Comparison of ENCODE assay signal across 9 cellular contexts in the genomic region with DNA sequence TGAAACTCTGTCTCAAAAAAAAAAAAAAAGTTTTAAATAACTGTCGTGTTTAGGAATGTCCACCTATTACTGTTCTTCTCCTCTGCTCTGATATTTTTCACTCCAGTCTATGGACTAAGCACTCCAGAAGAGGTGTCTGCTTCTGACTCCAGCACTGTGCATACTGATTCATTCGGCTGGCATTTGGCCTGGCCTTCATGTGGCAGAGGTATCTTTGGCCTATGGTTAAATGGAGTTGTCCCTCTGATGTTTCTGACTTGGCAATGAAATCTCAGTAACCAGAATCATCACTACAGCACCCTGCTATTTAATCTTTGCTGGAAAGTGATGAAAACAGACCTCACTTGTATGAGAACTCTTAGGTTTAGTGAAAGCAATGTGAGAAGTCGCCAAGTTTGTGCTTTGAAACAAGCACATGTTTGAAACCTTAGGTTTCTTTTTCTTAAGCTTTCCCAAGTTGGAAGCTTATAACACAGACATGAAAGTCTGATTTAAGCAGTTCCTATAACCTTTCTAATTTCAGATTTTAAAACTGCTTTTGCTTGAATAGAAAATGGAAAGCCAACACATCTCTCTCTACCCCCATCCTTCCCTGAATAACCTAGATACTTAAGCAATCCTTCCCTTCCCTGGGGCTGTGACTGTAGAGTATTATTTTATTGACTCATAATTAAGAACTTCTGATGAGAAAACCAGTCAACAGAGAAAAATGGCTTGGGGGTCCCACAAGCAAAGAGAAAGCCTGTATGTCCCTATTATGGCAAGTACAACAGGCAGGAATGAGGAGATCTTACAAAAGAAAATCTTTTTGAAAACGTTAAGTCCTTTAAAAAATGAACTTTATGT.
DNase-seq lines count a peak whose midpoint lies in the region; ATAC-seq and TF ChIP-seq lines count a peak whose summit lies in the region.
"Had no signal": no experiment of that assay in that cellular context is flagged by ENCODE, and none has a peak within 500 bp of the region (broad histone marks: within the 10 kb centered on the region; RNA-seq: fewer than 3 reads in every experiment).

No MANE protein-coding gene starts in this region.

- CTCF ChIA-PET in activated CD8-positive, alpha-beta T cell treated with anti-CD3 and anti-CD28 coated beads, Interleukin-2, amount 10 ng/mL, durations not matched to agents 7 days and 5 days (lab: Charles Lee) = interaction anchor here (1.3 to 4.1 kb wide), 3 partner anchors 30 to 155 kb away, joined by 4 to 24 read pairs (median 4); partner anchors contain the start of gene MAML2

- peaks cover 77% of the 10 kb centered on the region for H3K4me1 Mint-ChIP-seq in activated T-cell treated with anti-CD3 and anti-CD28 coated beads, Interleukin-2, amount 50 U/mL, for 4 hours (ENCODE audit: low read depth)
- peaks cover 43% of the 10 kb centered on the region for H3K4me1 Mint-ChIP-seq in activated CD8-positive, alpha-beta T cell treated with anti-CD3 and anti-CD28 coated beads, Interleukin-2, amount 10 ng/mL, durations not matched to agents 7 days and 5 days (ENCODE audit: low read depth)
- H3K4me1 Mint-ChIP-seq in type B pancreatic cell (ENCODE audit: unreplicated experiment) = peaks cover 12% of the 10 kb centered on the region

- peak; percentile 42 to 46 for ATAC-seq in activated T-cell treated with anti-CD3 and anti-CD28 coated beads, Interleukin-2, amount 50 U/mL, for 4 hours
- peak; percentile 10 for ATAC-seq in activated CD8-positive, alpha-beta T cell treated with anti-CD3 and anti-CD28 coated beads, Interleukin-2, amount 10 ng/mL, durations not matched to agents 7 days and 5 days
- no peak for ATAC-seq in GM19463 (IDR thresholded peaks at IDR 0.05; ENCODE audit: unreplicated experiment)

- H3K36me3 Mint-ChIP-seq in activated T-cell treated with anti-CD3 and anti-CD28 coated beads, Interleukin-2, amount 50 U/mL, for 4 hours (ENCODE audit: insufficient read depth) = peaks cover 25% of the 10 kb centered on the region
- H3K36me3 Mint-ChIP-seq in activated CD8-positive, alpha-beta T cell treated with anti-CD3 and anti-CD28 coated beads, Interleukin-2, amount 10 ng/mL, durations not matched to agents 7 days and 5 days (ENCODE audit: low read depth) = peaks cover 25% of the 10 kb centered on the region
- peaks cover 11% of the 10 kb centered on the region for H3K36me3 Mint-ChIP-seq in type B pancreatic cell

- H3K4me3 Mint-ChIP-seq in activated T-cell treated with anti-CD3 and anti-CD28 coated beads, Interleukin-2, amount 50 U/mL, for 4 hours = peak overlapping the region; percentile 24
- no peak overlapping the region for H3K4me3 Mint-ChIP-seq in activated CD8-positive, alpha-beta T cell treated with anti-CD3 and anti-CD28 coated beads, Interleukin-2, amount 10 ng/mL, durations not matched to agents 7 days and 5 days
- no peak overlapping the region for H3K4me3 Mint-ChIP-seq in type B pancreatic cell

- H3K9me3 Mint-ChIP-seq in activated T-cell treated with anti-CD3 and anti-CD28 coated beads, Interleukin-2, amount 50 U/mL, for 4 hours = no peaks in the 10 kb centered on the region
- H3K9me3 Mint-ChIP-seq in activated CD8-positive, alpha-beta T cell treated with anti-CD3 and anti-CD28 coated beads, Interleukin-2, amount 10 ng/mL, durations not matched to agents 7 days and 5 days (ENCODE audit: insufficient read depth) = peaks cover 5% of the 10 kb centered on the region
- H3K9me3 Mint-ChIP-seq in type B pancreatic cell = peaks cover 5% of the 10 kb centered on the region

- DNase-seq in activated T-cell treated with anti-CD3 and anti-CD28 coated beads, Interleukin-2, amount 50 U/mL, for 4 hours = no peak
- DNase-seq in activated T-cell treated with anti-CD3 and anti-CD28 coated beads, Interleukin-2, amount 50 U/mL, for 48 hours = no peak
- no peak for DNase-seq in activated CD8-positive, alpha-beta T cell treated with anti-CD3 and anti-CD28 coated beads, Interleukin-2, amount 10 ng/mL, durations not matched to agents 7 days and 5 days
- peak; percentile 50 for DNase-seq in hepatic stellate cell (ENCODE audit: low spot score)
- DNase-seq in type B pancreatic cell (ENCODE audit: extremely low spot score, unreplicated experiment) = no peak
- DNase-seq in NCI-H146 (lab: John Stamatoyannopoulos, UW) = no peak
- DNase-seq in NOMO-1 treated with dmso at 0.1 percent for 144 hours (lab: John Stamatoyannopoulos, UW; ENCODE audit: unreplicated experiment) = no peak
- DNase-seq: gastrocnemius medialis had no signal

- TF ChIP-seq CTCF in type B pancreatic cell (conservative IDR thresholded peaks at IDR 0.05) = no peak

- peak overlapping the region; percentile 31 for H3K27ac Mint-ChIP-seq in activated CD8-positive, alpha-beta T cell treated with anti-CD3 and anti-CD28 coated beads, Interleukin-2, amount 10 ng/mL, durations not matched to agents 7 days and 5 days
- H3K27ac Mint-ChIP-seq in type B pancreatic cell = peak overlapping the region; percentile 24

- H3K27me3 Mint-ChIP-seq in activated T-cell treated with anti-CD3 and anti-CD28 coated beads, Interleukin-2, amount 50 U/mL, for 4 hours (ENCODE audit: low read depth) = no peaks in the 10 kb centered on the region
- no peaks in the 10 kb centered on the region for H3K27me3 Mint-ChIP-seq in activated CD8-positive, alpha-beta T cell treated with anti-CD3 and anti-CD28 coated beads, Interleukin-2, amount 10 ng/mL, durations not matched to agents 7 days and 5 days (ENCODE audit: low read depth)
- no peaks in the 10 kb centered on the region for H3K27me3 Mint-ChIP-seq in type B pancreatic cell

- POLR2A ChIA-PET in activated CD8-positive, alpha-beta T cell treated with anti-CD3 and anti-CD28 coated beads, Interleukin-2, amount 10 ng/mL, durations not matched to agents 7 days and 5 days (lab: Charles Lee) = interaction anchor here (0.5 kb wide), 1 partner anchor 84 kb away, joined by 4 read pairs; no protein-coding TSS in a partner anchor
